ENCODE assay signal across 1 cellular context in the genomic region with DNA sequence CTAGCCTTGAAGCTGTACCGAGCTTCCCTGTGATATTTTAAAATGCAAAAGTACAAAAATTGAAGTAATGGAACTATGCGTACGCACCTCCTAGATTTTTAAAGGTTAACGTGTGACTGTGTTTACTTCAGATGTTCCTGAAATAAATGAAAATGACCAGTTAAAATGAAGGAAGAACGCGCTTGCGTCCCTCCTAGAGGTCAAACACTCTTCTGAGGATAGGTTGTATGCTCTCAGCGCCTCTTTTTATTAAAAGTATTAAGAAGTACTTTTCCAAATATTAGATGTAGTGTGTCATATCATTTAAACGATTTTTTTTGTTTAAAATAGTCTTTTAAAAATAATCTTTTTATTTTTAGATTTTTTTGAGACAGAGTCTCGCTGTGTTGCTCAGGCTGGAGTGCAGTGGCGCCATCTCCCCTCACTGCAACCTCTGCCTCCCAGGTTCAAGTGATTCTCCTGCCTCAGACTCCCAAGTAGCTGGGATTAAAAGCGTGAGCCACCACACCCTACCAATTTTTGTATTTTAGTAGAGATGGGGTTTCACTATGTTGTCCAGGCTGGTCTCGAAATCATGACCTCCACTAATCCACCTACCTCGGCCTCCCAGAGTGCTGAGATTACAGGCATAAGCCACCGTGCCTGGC.
TF ChIP-seq lines count a peak whose summit lies in the region.

No MANE protein-coding gene starts in this region.

TF ChIP-seq in GM12878, 131 proteins besides CTCF, POLR2A, EP300 and RAD21 (continued from another document):
- TF ChIP-seq RCOR1 (conservative IDR thresholded peaks at IDR 0.05; ENCODE audit: low read depth, low read length): no peak
- TF ChIP-seq, protein P1, sequence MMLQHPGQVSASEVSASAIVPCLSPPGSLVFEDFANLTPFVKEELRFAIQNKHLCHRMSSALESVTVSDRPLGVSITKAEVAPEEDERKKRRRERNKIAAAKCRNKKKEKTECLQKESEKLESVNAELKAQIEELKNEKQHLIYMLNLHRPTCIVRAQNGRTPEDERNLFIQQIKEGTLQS (IDR thresholded peaks at IDR 0.05; ENCODE audit: borderline replicate concordance, extremely low read depth, low read depth, low read length): no peak
- no peak for TF ChIP-seq STAT1 (conservative IDR thresholded peaks at IDR 0.05)
- TF ChIP-seq, protein P2, sequence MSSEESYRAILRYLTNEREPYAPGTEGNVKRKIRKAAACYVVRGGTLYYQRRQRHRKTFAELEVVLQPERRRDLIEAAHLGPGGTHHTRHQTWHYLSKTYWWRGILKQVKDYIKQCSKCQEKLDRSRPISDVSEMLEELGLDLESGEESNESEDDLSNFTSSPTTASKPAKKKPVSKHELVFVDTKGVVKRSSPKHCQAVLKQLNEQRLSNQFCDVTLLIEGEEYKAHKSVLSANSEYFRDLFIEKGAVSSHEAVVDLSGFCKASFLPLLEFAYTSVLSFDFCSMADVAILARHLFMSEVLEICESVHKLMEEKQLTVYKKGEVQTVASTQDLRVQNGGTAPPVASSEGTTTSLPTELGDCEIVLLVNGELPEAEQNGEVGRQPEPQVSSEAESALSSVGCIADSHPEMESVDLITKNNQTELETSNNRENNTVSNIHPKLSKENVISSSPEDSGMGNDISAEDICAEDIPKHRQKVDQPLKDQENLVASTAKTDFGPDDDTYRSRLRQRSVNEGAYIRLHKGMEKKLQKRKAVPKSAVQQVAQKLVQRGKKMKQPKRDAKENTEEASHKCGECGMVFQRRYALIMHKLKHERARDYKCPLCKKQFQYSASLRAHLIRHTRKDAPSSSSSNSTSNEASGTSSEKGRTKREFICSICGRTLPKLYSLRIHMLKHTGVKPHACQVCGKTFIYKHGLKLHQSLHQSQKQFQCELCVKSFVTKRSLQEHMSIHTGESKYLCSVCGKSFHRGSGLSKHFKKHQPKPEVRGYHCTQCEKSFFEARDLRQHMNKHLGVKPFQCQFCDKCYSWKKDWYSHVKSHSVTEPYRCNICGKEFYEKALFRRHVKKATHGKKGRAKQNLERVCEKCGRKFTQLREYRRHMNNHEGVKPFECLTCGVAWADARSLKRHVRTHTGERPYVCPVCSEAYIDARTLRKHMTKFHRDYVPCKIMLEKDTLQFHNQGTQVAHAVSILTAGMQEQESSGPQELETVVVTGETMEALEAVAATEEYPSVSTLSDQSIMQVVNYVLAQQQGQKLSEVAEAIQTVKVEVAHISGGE (CRISPR knock-in tag; IDR thresholded peaks at IDR 0.05): no peak
- no peak for TF ChIP-seq KAT2A (conservative IDR thresholded peaks at IDR 0.05; ENCODE audit: control insufficient read depth, low read depth, low read length)
- TF ChIP-seq PML (IDR thresholded peaks at IDR 0.05; ENCODE audit: low read length): no peak
- TF ChIP-seq RFX5 (IDR thresholded peaks at IDR 0.05; ENCODE audit: low read depth, low read length): no peak
- TF ChIP-seq, protein P3, sequence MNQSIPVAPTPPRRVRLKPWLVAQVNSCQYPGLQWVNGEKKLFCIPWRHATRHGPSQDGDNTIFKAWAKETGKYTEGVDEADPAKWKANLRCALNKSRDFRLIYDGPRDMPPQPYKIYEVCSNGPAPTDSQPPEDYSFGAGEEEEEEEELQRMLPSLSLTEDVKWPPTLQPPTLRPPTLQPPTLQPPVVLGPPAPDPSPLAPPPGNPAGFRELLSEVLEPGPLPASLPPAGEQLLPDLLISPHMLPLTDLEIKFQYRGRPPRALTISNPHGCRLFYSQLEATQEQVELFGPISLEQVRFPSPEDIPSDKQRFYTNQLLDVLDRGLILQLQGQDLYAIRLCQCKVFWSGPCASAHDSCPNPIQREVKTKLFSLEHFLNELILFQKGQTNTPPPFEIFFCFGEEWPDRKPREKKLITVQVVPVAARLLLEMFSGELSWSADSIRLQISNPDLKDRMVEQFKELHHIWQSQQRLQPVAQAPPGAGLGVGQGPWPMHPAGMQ (IDR thresholded peaks at IDR 0.05; ENCODE audit: borderline replicate concordance): no peak
- no peak for TF ChIP-seq RAD51 (IDR thresholded peaks at IDR 0.05)
